9 cellular contexts compared by ENCODE assay signal in genomic region chr4:153790962-153791551, GRCh38. TPM values are rescaled to one million over a fixed set of nuclear protein-coding genes. Genes with fewer than 3 reads are reported as not detected.
A peak's percentile ranks its signal among the peaks of the same experiment; 100 is the strongest.
DNase-seq lines count a peak whose midpoint lies in the region; ATAC-seq and TF ChIP-seq lines count a peak whose summit lies in the region.
"Had no signal": no experiment of that assay in that cellular context is flagged by ENCODE, and none has a peak within 500 bp of the region (broad histone marks: within the 10 kb centered on the region; RNA-seq: fewer than 3 reads in every experiment).

No MANE protein-coding gene starts in this region.

- H3K27ac ChIP-seq in ACC112 (ENCODE audit: low read depth, low read length), result no peak overlapping the region
- H3K27ac ChIP-seq in upper lobe of right lung, result no peak overlapping the region

- H3K36me3 ChIP-seq in ACC112 (ENCODE audit: insufficient read depth, low read length), result no peaks in the 10 kb centered on the region
- H3K36me3 ChIP-seq in upper lobe of right lung, result no peaks in the 10 kb centered on the region

- peak overlapping the region; percentile 63 for H3K4me3 ChIP-seq in ACC112 (ENCODE audit: low read depth, low read length)
- H3K4me3 ChIP-seq in HFF-Myc (replicated peaks; ENCODE audit: low read depth, low read length), result peak overlapping the region; percentile 8; the same call in 1 of the 2 replicates
- H3K4me3 ChIP-seq in cardiac fibroblast (replicated peaks in 1 of 2; ENCODE audit: low read depth in 2 of 2, low read length in 2 of 2), result peak overlapping the region; percentile 13 to 32
- H3K4me3 ChIP-seq in upper lobe of right lung, result peak overlapping the region; percentile 14

- DNase-seq in HFF-Myc (ENCODE audit: extremely low read depth, low read depth), result no peak
- DNase-seq in cardiac fibroblast (ENCODE audit: low read depth in 2 of 2), result peak in 1 of 2 donors; percentile 42
- DNase-seq in mesothelial cell of epicardium (ENCODE audit: low spot score in 2 of 2, unreplicated experiment in 2 of 2), result peak; percentile 32 to 63
- DNase-seq in upper lobe of right lung, result peak; percentile 70
- DNase-seq in NOMO-1 treated with DMSO at 0.1 percent for 48 hours (lab: John Stamatoyannopoulos, UW; ENCODE audit: unreplicated experiment), result no peak

- no peaks in the 10 kb centered on the region for H3K9me3 Mint-ChIP-seq in mesothelial cell of epicardium

- H3K27me3 ChIP-seq in ACC112 (ENCODE audit: insufficient read depth, low read length), result peaks cover 55% of the 10 kb centered on the region
- peaks cover 79% of the 10 kb centered on the region for H3K27me3 ChIP-seq in upper lobe of right lung

- peaks cover 98% of the 10 kb centered on the region for H3K27me3 Mint-ChIP-seq in mesothelial cell of epicardium (ENCODE audit: low read depth)

- H3K4me1 Mint-ChIP-seq in mesothelial cell of epicardium, result peaks cover 46% of the 10 kb centered on the region

- ATAC-seq in upper lobe of right lung (peak; percentile 48), HG03571 (IDR thresholded peaks at IDR 0.05; ENCODE audit: unreplicated experiment) (no peak), HG03159 (IDR thresholded peaks at IDR 0.05; ENCODE audit: unreplicated experiment) (no peak)

- no peak overlapping the region for H3K27ac Mint-ChIP-seq in mesothelial cell of epicardium

- intact Hi-C loops in upper lobe of right lung (cut with DNase I), result no loop called here

- TF ChIP-seq CTCF in HFF-Myc (IDR thresholded peaks at IDR 0.05; ENCODE audit: low read depth, low read length, missing control alignments), result peak; percentile 23
- peak; percentile 29 for TF ChIP-seq CTCF in cardiac fibroblast (IDR thresholded peaks at IDR 0.05; ENCODE audit: low read depth, low read length)
- no peak for TF ChIP-seq CTCF in mesothelial cell of epicardium (IDR thresholded peaks at IDR 0.05; ENCODE audit: unreplicated experiment)
- TF ChIP-seq CTCF in upper lobe of right lung (IDR thresholded peaks at IDR 0.05), result no peak

- no peaks in the 10 kb centered on the region for H3K9me3 ChIP-seq in upper lobe of right lung

- H3K36me3 Mint-ChIP-seq in mesothelial cell of epicardium, result no peaks in the 10 kb centered on the region

- no peaks in the 10 kb centered on the region for H3K79me2 ChIP-seq in ACC112 (ENCODE audit: control insufficient read depth, insufficient read depth, low read length, unreplicated experiment)

- no peak overlapping the region for H2AFZ ChIP-seq in ACC112 (ENCODE audit: low read length, unreplicated experiment)

- H3K4me3 Mint-ChIP-seq in mesothelial cell of epicardium, result peak overlapping the region; percentile 64

- H3K4me1 ChIP-seq in ACC112 (ENCODE audit: control insufficient read depth, insufficient read depth, low read length, unreplicated experiment) (no peaks in the 10 kb centered on the region), upper lobe of right lung (peaks cover 30% of the 10 kb centered on the region)

RNA-seq across cellular contexts. Expression of gene SFRP2, which starts 2.2 kb away (rescaled TPM):
- 22.8 to 27.1 TPM (median 23.8 TPM) in 3 replicates for total RNA-seq in mesothelial cell of epicardium
- total RNA-seq in upper lobe of right lung, result 12.5 TPM

RNA-seq across cellular contexts. Expression of gene RNF175, which starts 31.2 kb away (rescaled TPM):
- 2.3 to 4.3 TPM (median 2.5 TPM) in 3 replicates for total RNA-seq in mesothelial cell of epicardium
- not detected for total RNA-seq in upper lobe of right lung
- total RNA-seq: activated CD8-positive, alpha-beta memory T cell treated with anti-CD3 and anti-CD28 coated beads for 36 hours had no signal

Comparison
In these comparisons a context has a peak if more than half of its experiments do, and no peak if none do; other contexts are left out.
1. H3K4me3 ChIP-seq: peak in every context shown above with its lines; median percentile 63 in ACC112; 22 in cardiac fibroblast; 14 in upper lobe of right lung; 8 in HFF-Myc.
2. DNase-seq: peak in mesothelial cell of epicardium (2 of 2) and upper lobe of right lung (single experiment); none in HFF-Myc (single experiment) and NOMO-1 treated with DMSO at 0.1 percent for 48 hours (single experiment).
3. CTCF ChIP-seq: peak in HFF-Myc (single experiment) and cardiac fibroblast (single experiment); none in mesothelial cell of epicardium (single experiment) and upper lobe of right lung (single experiment).